In the genomic region with DNA sequence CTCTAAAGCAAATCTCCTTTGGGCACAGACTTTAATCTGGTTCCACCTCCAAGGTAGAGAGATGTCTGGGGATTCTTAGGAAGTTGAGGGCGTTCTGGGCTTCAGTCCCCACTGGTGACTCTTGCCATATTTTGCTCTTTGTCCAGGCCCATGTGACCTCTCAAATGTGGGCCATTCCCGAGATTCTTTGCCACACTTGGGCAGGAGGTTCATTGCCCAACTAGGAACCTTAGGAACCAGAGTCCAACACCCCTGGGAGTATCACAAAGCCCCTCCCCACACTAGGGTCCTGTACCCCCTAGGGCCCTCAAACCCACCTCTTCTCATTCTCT, we compare ENCODE assay signal across 10 cellular contexts. TPM values are rescaled to one million over a fixed set of nuclear protein-coding genes. Genes with fewer than 3 reads are reported as not detected.
"Had no signal": no experiment of that assay in that cellular context is flagged by ENCODE, and none has a peak within 500 bp of the region (broad histone marks: within the 10 kb centered on the region; RNA-seq: fewer than 3 reads in every experiment).

No MANE protein-coding gene starts in this region.

- H3K27ac ChIP-seq: psoas muscle, thoracic aorta had no signal

- H3K4me1 ChIP-seq: psoas muscle had no signal

- DNase-seq: cortex of kidney had no signal

- H3K36me3 ChIP-seq: thoracic aorta had no signal

- H3K9me3 ChIP-seq: psoas muscle, thoracic aorta had no signal

- H3K4me3 ChIP-seq: psoas muscle had no signal

RNA-seq across cellular contexts. Expression of a gene that starts 6.5 kb away (rescaled TPM):
- total RNA-seq: activated naive CD8-positive, alpha-beta T cell treated with anti-CD3 and anti-CD28 coated beads for 36 hours; glomerular endothelial cell; liver; T-cell; urinary bladder had no signal
- polyA plus RNA-seq: liver had no signal

RNA-seq across cellular contexts. Expression of a gene that starts 8.4 kb away (rescaled TPM):
- total RNA-seq: activated naive CD8-positive, alpha-beta T cell treated with anti-CD3 and anti-CD28 coated beads for 36 hours; glomerular endothelial cell; liver; mesenteric fat pad; osteoblast; psoas muscle; T-cell; urinary bladder had no signal
- polyA plus RNA-seq: liver, urinary bladder had no signal

RNA-seq across cellular contexts. Expression of a gene that starts 32.4 kb away (rescaled TPM):
- total RNA-seq: activated naive CD8-positive, alpha-beta T cell treated with anti-CD3 and anti-CD28 coated beads for 36 hours; glomerular endothelial cell; liver; T-cell; urinary bladder had no signal
- polyA plus RNA-seq: liver had no signal

RNA-seq across cellular contexts. Expression of a gene that starts 44.2 kb away (rescaled TPM):
- total RNA-seq: activated naive CD8-positive, alpha-beta T cell treated with anti-CD3 and anti-CD28 coated beads for 36 hours; liver; mesenteric fat pad; psoas muscle; T-cell had no signal

RNA-seq across cellular contexts. Expression of a gene that starts 52.1 kb away (rescaled TPM):
- total RNA-seq: activated naive CD8-positive, alpha-beta T cell treated with anti-CD3 and anti-CD28 coated beads for 36 hours had no signal
